ENCODE assay signal across 8 cellular contexts in the genomic region with DNA sequence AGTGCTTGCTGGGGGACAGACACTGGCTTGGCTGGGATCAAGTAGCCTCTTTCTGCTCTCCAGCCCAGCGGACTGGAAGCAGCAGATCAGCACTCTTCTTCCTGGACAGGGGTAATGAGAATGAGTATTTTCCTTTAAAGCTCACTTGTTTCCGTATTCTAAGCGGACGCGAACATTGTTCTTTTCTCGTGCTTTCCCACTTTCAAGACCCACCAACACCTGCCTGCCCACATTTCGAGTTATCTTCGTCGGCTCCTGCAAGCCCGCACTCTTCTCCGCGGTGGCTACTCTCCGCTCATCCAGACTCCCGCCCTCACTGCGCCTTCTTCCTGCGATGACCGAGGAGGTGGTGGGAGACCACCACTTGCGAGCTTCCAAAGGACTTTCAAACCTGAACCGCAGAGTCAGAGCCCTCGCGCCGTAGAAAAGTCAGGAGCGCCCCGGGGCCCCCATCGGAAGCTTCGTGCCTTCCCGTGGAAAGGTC. TPM values are rescaled to one million over a fixed set of nuclear protein-coding genes. Genes with fewer than 3 reads are reported as not detected.
A peak's percentile ranks its signal among the peaks of the same experiment; 100 is the strongest.
DNase-seq lines count a peak whose midpoint lies in the region; ATAC-seq lines count a peak whose summit lies in the region.

No MANE protein-coding gene starts in this region.

- POLR2A ChIA-PET in activated CD4-positive, alpha-beta T cell treated with anti-CD3 and anti-CD28 coated beads for 36 hours (lab: Charles Lee): interaction anchor here (0.5 to 0.6 kb wide), 3 partner anchors 10 to 693 kb away, joined by 3 to 5 read pairs (median 4); no protein-coding TSS in a partner anchor

- no peak for ATAC-seq in activated CD4-positive, alpha-beta T cell treated with anti-CD3 and anti-CD28 coated beads for 36 hours
- no peak for ATAC-seq in natural killer cell treated with Interleukin-12 subunit alpha and Interleukin-12 subunit beta and Interleukin-15 and Interleukin-18, amount 100 ng/mL, for 72 hours
- ATAC-seq in HG03045 (IDR thresholded peaks at IDR 0.05; ENCODE audit: unreplicated experiment): no peak

- peak; percentile 34 for DNase-seq in activated CD4-positive, alpha-beta T cell treated with anti-CD3 and anti-CD28 coated beads for 36 hours
- DNase-seq in activated CD4-positive, alpha-beta T cell treated with anti-CD3 and anti-CD28 coated beads for 1 hour: no peak
- peak; percentile 61 for DNase-seq in NCI-H2107 (lab: John Stamatoyannopoulos, UW)
- peak; percentile 9 for DNase-seq in activated T-helper 1 cell treated with anti-CD3 and anti-CD28 coated beads, Interleukin-12 subunit alpha, Interleukin-12 subunit beta, Interleukin-2, Interleukin-4 antibody, amounts not matched to agents 30 ng/mL and 10 ng/mL and 1 ng/mL, durations not matched to agents 14 hours and 24 hours and 36 hours (ENCODE audit: low spot score)
- peak; percentile 49 for DNase-seq in foreskin melanocyte
- DNase-seq in natural killer cell treated with Interleukin-12 subunit alpha and Interleukin-12 subunit beta and Interleukin-15 and Interleukin-18, amount 100 ng/mL, for 72 hours (ENCODE audit: low spot score): no peak
- no peak for DNase-seq in 8988T

- intact Hi-C loops in activated CD4-positive, alpha-beta T cell treated with anti-CD3 and anti-CD28 coated beads for 36 hours (cut with DNase I, micrococcal nuclease): loop anchor here (2.0 to 10.0 kb wide), 3 partner anchors 46 to 1950 kb away; partner anchors contain the start of gene MFSD1 (in 1 of the 2)
- intact Hi-C loops in activated T-helper 1 cell treated with anti-CD3 and anti-CD28 coated beads, Interleukin-12 subunit alpha, Interleukin-12 subunit beta, Interleukin-2, Interleukin-4 antibody, amounts not matched to agents 30 ng/mL and 10 ng/mL and 1 ng/mL, durations not matched to agents 14 hours and 24 hours and 36 hours (cut with micrococcal nuclease): loop anchor here (5.0 kb wide), 1 partner anchor 1952 kb away; the partner anchor contains the start of gene MFSD1

- peaks cover 22% of the 10 kb centered on the region for H3K27me3 Mint-ChIP-seq in activated CD4-positive, alpha-beta T cell treated with anti-CD3 and anti-CD28 coated beads for 36 hours
- peaks cover 35% of the 10 kb centered on the region for H3K27me3 Mint-ChIP-seq in activated T-helper 1 cell treated with anti-CD3 and anti-CD28 coated beads, Interleukin-12 subunit alpha, Interleukin-12 subunit beta, Interleukin-2, Interleukin-4 antibody, amounts not matched to agents 30 ng/mL and 10 ng/mL and 1 ng/mL, durations not matched to agents 14 hours and 24 hours and 36 hours (ENCODE audit: insufficient read depth)
- no peaks in the 10 kb centered on the region for H3K27me3 Mint-ChIP-seq in natural killer cell treated with Interleukin-12 subunit alpha and Interleukin-12 subunit beta and Interleukin-15 and Interleukin-18, amount 100 ng/mL, for 72 hours

- CTCF ChIA-PET in activated CD4-positive, alpha-beta T cell treated with anti-CD3 and anti-CD28 coated beads for 36 hours (lab: Charles Lee): no interaction called here

- H3K4me1 Mint-ChIP-seq in activated CD4-positive, alpha-beta T cell treated with anti-CD3 and anti-CD28 coated beads for 36 hours: peaks cover 26% of the 10 kb centered on the region
- H3K4me1 Mint-ChIP-seq in activated T-helper 1 cell treated with anti-CD3 and anti-CD28 coated beads, Interleukin-12 subunit alpha, Interleukin-12 subunit beta, Interleukin-2, Interleukin-4 antibody, amounts not matched to agents 30 ng/mL and 10 ng/mL and 1 ng/mL, durations not matched to agents 14 hours and 24 hours and 36 hours (ENCODE audit: low read depth): peaks cover 37% of the 10 kb centered on the region
- peaks cover 26 to 38% of the 10 kb centered on the region in 2 donors for H3K4me1 Mint-ChIP-seq in natural killer cell treated with Interleukin-12 subunit alpha and Interleukin-12 subunit beta and Interleukin-15 and Interleukin-18, amount 100 ng/mL, for 72 hours (ENCODE audit: low read depth in 2 of 2)

- no peaks in the 10 kb centered on the region for H3K36me3 Mint-ChIP-seq in activated CD4-positive, alpha-beta T cell treated with anti-CD3 and anti-CD28 coated beads for 36 hours (ENCODE audit: low read depth)
- H3K36me3 Mint-ChIP-seq in activated T-helper 1 cell treated with anti-CD3 and anti-CD28 coated beads, Interleukin-12 subunit alpha, Interleukin-12 subunit beta, Interleukin-2, Interleukin-4 antibody, amounts not matched to agents 30 ng/mL and 10 ng/mL and 1 ng/mL, durations not matched to agents 14 hours and 24 hours and 36 hours (ENCODE audit: low read depth): peaks cover 4% of the 10 kb centered on the region
- no peaks in the 10 kb centered on the region for H3K36me3 Mint-ChIP-seq in natural killer cell treated with Interleukin-12 subunit alpha and Interleukin-12 subunit beta and Interleukin-15 and Interleukin-18, amount 100 ng/mL, for 72 hours

- H3K4me3 Mint-ChIP-seq in activated CD4-positive, alpha-beta T cell treated with anti-CD3 and anti-CD28 coated beads for 36 hours: peak overlapping the region; percentile 90
- peak overlapping the region; percentile 93 for H3K4me3 Mint-ChIP-seq in activated T-helper 1 cell treated with anti-CD3 and anti-CD28 coated beads, Interleukin-12 subunit alpha, Interleukin-12 subunit beta, Interleukin-2, Interleukin-4 antibody, amounts not matched to agents 30 ng/mL and 10 ng/mL and 1 ng/mL, durations not matched to agents 14 hours and 24 hours and 36 hours
- peak overlapping the region; percentile 94 for H3K4me3 Mint-ChIP-seq in natural killer cell treated with Interleukin-12 subunit alpha and Interleukin-12 subunit beta and Interleukin-15 and Interleukin-18, amount 100 ng/mL, for 72 hours

- H3K27ac Mint-ChIP-seq in activated CD4-positive, alpha-beta T cell treated with anti-CD3 and anti-CD28 coated beads for 36 hours: peak overlapping the region; percentile 90
- H3K27ac Mint-ChIP-seq in activated T-helper 1 cell treated with anti-CD3 and anti-CD28 coated beads, Interleukin-12 subunit alpha, Interleukin-12 subunit beta, Interleukin-2, Interleukin-4 antibody, amounts not matched to agents 30 ng/mL and 10 ng/mL and 1 ng/mL, durations not matched to agents 14 hours and 24 hours and 36 hours: peak overlapping the region; percentile 85
- peak overlapping the region; percentile 95 to 96 for H3K27ac Mint-ChIP-seq in natural killer cell treated with Interleukin-12 subunit alpha and Interleukin-12 subunit beta and Interleukin-15 and Interleukin-18, amount 100 ng/mL, for 72 hours

- no peaks in the 10 kb centered on the region for H3K9me3 Mint-ChIP-seq in activated CD4-positive, alpha-beta T cell treated with anti-CD3 and anti-CD28 coated beads for 36 hours (ENCODE audit: low read depth)
- no peaks in the 10 kb centered on the region for H3K9me3 Mint-ChIP-seq in activated T-helper 1 cell treated with anti-CD3 and anti-CD28 coated beads, Interleukin-12 subunit alpha, Interleukin-12 subunit beta, Interleukin-2, Interleukin-4 antibody, amounts not matched to agents 30 ng/mL and 10 ng/mL and 1 ng/mL, durations not matched to agents 14 hours and 24 hours and 36 hours
- H3K9me3 Mint-ChIP-seq in natural killer cell treated with Interleukin-12 subunit alpha and Interleukin-12 subunit beta and Interleukin-15 and Interleukin-18, amount 100 ng/mL, for 72 hours: no peaks in the 10 kb centered on the region

RNA-seq across cellular contexts. Expression of gene PPM1L, which starts 1.6 kb away (rescaled TPM):
- 1 to 10 TPM; 1.8 to 2.4 TPM for total RNA-seq in activated CD4-positive, alpha-beta T cell treated with anti-CD3 and anti-CD28 coated beads for 36 hours
- 2.7 and 3.3 TPM in 2 replicates for total RNA-seq in activated T-helper 1 cell treated with anti-CD3 and anti-CD28 coated beads, Interleukin-12 subunit alpha, Interleukin-12 subunit beta, Interleukin-2, Interleukin-4 antibody, amounts not matched to agents 30 ng/mL and 10 ng/mL and 1 ng/mL, durations not matched to agents 14 hours and 24 hours and 36 hours
- 10 to 100 TPM; 14.9 to 15.2 TPM for total RNA-seq in natural killer cell treated with Interleukin-12 subunit alpha and Interleukin-12 subunit beta and Interleukin-15 and Interleukin-18, amount 100 ng/mL, for 72 hours

Comparison
In these comparisons a context has a peak if more than half of its experiments do, and no peak if none do; other contexts are left out.
1. DNase-seq: peak in activated CD4-positive, alpha-beta T cell treated with anti-CD3 and anti-CD28 coated beads for 36 hours (single experiment), NCI-H2107 (single experiment), activated T-helper 1 cell treated with anti-CD3 and anti-CD28 coated beads, Interleukin-12 subunit alpha, Interleukin-12 subunit beta, Interleukin-2, Interleukin-4 antibody, amounts not matched to agents 30 ng/mL and 10 ng/mL and 1 ng/mL, durations not matched to agents 14 hours and 24 hours and 36 hours (single experiment) and foreskin melanocyte (single experiment); none in activated CD4-positive, alpha-beta T cell treated with anti-CD3 and anti-CD28 coated beads for 1 hour (single experiment), natural killer cell treated with Interleukin-12 subunit alpha and Interleukin-12 subunit beta and Interleukin-15 and Interleukin-18, amount 100 ng/mL, for 72 hours (single experiment) and 8988T (single experiment).
2. Peak in every context shown above with its lines, with median percentiles within 50 percentile points of each other: H3K27ac Mint-ChIP-seq and H3K4me3 Mint-ChIP-seq.